8 cellular contexts compared by ENCODE assay signal in the genomic region with DNA sequence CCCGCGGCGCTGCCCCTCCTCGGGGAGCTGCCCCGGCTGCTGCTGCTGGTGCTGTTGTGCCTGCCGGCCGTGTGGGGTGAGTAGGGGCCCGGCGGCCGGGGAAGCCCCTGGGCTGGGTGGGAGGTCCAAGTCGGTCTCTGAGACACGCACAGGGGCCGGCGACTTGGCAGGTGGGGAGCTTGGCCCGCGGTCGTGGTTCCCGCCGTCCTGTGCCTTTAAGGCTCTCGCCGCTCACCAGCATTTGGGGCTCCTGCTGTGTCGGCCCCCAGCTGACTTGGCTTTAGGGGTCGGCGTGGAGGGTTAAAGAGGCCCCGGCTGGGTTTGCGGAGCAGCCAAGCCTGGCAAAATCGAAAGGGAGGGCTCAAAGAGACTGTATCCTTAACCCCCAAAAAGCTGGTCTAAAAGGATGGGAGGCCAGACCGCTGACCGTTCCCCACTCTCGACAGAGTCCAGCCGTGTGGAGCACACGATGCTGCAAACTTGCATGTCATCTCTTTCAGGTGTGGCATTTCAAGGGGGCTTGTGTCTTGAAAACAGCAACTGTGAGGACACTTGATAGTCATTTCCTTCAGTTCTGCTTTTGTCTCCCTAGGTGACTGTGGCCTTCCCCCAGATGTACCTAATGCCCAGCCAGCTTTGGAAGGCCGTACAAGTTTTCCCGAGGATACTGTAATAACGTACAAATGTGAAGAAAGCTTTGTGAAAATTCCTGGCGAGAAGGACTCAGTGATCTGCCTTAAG. TPM values are rescaled to one million over a fixed set of nuclear protein-coding genes. Genes with fewer than 3 reads are reported as not detected.
DNase-seq lines count a peak whose midpoint lies in the region; ATAC-seq and TF ChIP-seq lines count a peak whose summit lies in the region.

No MANE protein-coding gene starts in this region.

- peak overlapping the region; percentile 77 for H2AFZ ChIP-seq in GM23248
- H2AFZ ChIP-seq in PC-3 (ENCODE audit: low read length) = no peak overlapping the region; the same call in 1 of the 2 replicates

- BruUV-seq in Caco-2 (replicated peaks; lab: Mats Ljungman, UMichigan) (no TSS peak), PC-3 (replicated peaks; lab: Mats Ljungman, UMichigan) (TSS peak; percentile 49)

- H3K79me2 ChIP-seq in GM23248 (ENCODE audit: insufficient read depth) = 0 out of 2 replicates have a peak, but pooled peaks cover 14% of the 10 kb centered on the region
- H3K79me2 ChIP-seq in PC-3 (ENCODE audit: low read length) = peaks cover 24% of the 10 kb centered on the region

- H3K4me3 ChIP-seq in Caco-2 (ENCODE audit: low read depth, low read length) (peak overlapping the region; percentile 80), GM23248 (peak overlapping the region; percentile 77), PC-3 (ENCODE audit: low read length) (peak overlapping the region; percentile 77), lower lobe of right lung (peak overlapping the region; percentile 71), transverse colon (peak overlapping the region; percentile 78 to 87 (median 83))

- H3K4me2 ChIP-seq in GM23248 (ENCODE audit: unreplicated experiment) (peak overlapping the region; percentile 82), PC-3 (ENCODE audit: low read length) (peak overlapping the region; percentile 82)

- DNase-seq in Caco-2 (peak in 1 of 2 experiments; percentile 13), GM23248 (peak; percentile 41), PC-3 (peak; percentile 51), lower lobe of right lung (no peak), transverse colon (no peak)

- CTCF ChIA-PET in Caco-2 (lab: Charles Lee) = interaction anchor here (0.5 to 1.3 kb wide), 7 partner anchors 81 to 1664 kb away, joined by 3 to 7 read pairs (median 4); a partner anchor contains a TSS
- CTCF ChIA-PET in PC-3 (lab: Charles Lee) = interaction anchor here (0.5 to 1.5 kb wide), 16 partner anchors 10 to 709 kb away, joined by 3 to 20 read pairs (median 4); no protein-coding TSS in a partner anchor

- no peak for TF ChIP-seq CTCF in Caco-2 (IDR thresholded peaks at IDR 0.05; ENCODE audit: insufficient read depth in 1 of 2, low read depth in 1 of 2, low read length in 1 of 2, severe bottlenecking in 1 of 2, unreplicated experiment in 1 of 2)
- no peak for TF ChIP-seq CTCF in PC-3 (conservative IDR thresholded peaks at IDR 0.05; ENCODE audit: low read depth, low read length)
- no peak for TF ChIP-seq CTCF in lower lobe of right lung (IDR thresholded peaks at IDR 0.05)
- no peak for TF ChIP-seq CTCF in transverse colon (IDR thresholded peaks at IDR 0.05)

- 0 out of 2 replicates have a peak, but pooled peaks cover 1% of the 10 kb centered on the region for H3K36me3 ChIP-seq in Caco-2 (ENCODE audit: control insufficient read depth, insufficient read depth, low read length)
- H3K36me3 ChIP-seq in GM23248 (ENCODE audit: low read depth) = peaks cover 22% of the 10 kb centered on the region
- H3K36me3 ChIP-seq in PC-3 (ENCODE audit: low read depth, low read length) = peaks cover 45% of the 10 kb centered on the region
- H3K36me3 ChIP-seq in lower lobe of right lung = peaks cover 30% of the 10 kb centered on the region
- peaks cover 0 to 17% (median 4%) of the 10 kb centered on the region in 4 donors for H3K36me3 ChIP-seq in transverse colon

- H3K9ac ChIP-seq in GM23248 = peak overlapping the region; percentile 94
- peak overlapping the region; percentile 97 for H3K9ac ChIP-seq in PC-3 (ENCODE audit: low read length)

- H3K9me3 Mint-ChIP-seq in Caco-2 (ENCODE audit: unreplicated experiment) = no peaks in the 10 kb centered on the region

- H3F3A ChIP-seq in GM23248 (ENCODE audit: insufficient read depth) = no peaks in the 10 kb centered on the region
- no peaks in the 10 kb centered on the region for H3F3A ChIP-seq in PC-3 (ENCODE audit: low read length, unreplicated experiment)

- H3K9me2 ChIP-seq in GM23248 (ENCODE audit: insufficient read depth) = no peaks in the 10 kb centered on the region
- no peaks in the 10 kb centered on the region for H3K9me2 ChIP-seq in PC-3 (replicated peaks; ENCODE audit: low read length)

- no peaks in the 10 kb centered on the region for H3K27me3 ChIP-seq in Caco-2 (replicated peaks; ENCODE audit: control insufficient read depth, insufficient read depth, low read length)
- no peaks in the 10 kb centered on the region for H3K27me3 ChIP-seq in GM23248 (replicated peaks; ENCODE audit: insufficient read depth)
- H3K27me3 ChIP-seq in PC-3 (ENCODE audit: low read length) = no peaks in the 10 kb centered on the region
- no peaks in the 10 kb centered on the region for H3K27me3 ChIP-seq in lower lobe of right lung (ENCODE audit: low read depth)
- no peaks in the 10 kb centered on the region for H3K27me3 ChIP-seq in transverse colon

- H3K9me3 ChIP-seq in Caco-2 (no peaks in the 10 kb centered on the region), GM23248 (ENCODE audit: low read depth) (no peaks in the 10 kb centered on the region), PC-3 (ENCODE audit: low read length) (no peaks in the 10 kb centered on the region), lower lobe of right lung (no peaks in the 10 kb centered on the region), transverse colon (no peaks in the 10 kb centered on the region)

- peak overlapping the region; percentile 83 for H3K4me3 Mint-ChIP-seq in Caco-2 (ENCODE audit: unreplicated experiment)

- TF ChIP-seq EP300 in transverse colon (IDR thresholded peaks at IDR 0.05; ENCODE audit: low read depth) = no peak

- POLR2A ChIA-PET in Caco-2 (lab: Charles Lee) = interaction anchor here (0.9 to 1.7 kb wide), 7 partner anchors 31 to 290 kb away, joined by 5 to 21 read pairs (median 11); a partner anchor contains a TSS
- POLR2A ChIA-PET in PC-3 (lab: Charles Lee; ENCODE audit: unreplicated experiment) = interaction anchor here (0.6 to 1.3 kb wide), 8 partner anchors 15 to 684 kb away, joined by 3 to 11 read pairs (median 7); no protein-coding TSS in a partner anchor

- peak; percentile 2 for ATAC-seq in PC-3
- ATAC-seq in lower lobe of right lung = peak; percentile 28
- ATAC-seq in GM18868 (IDR thresholded peaks at IDR 0.05; ENCODE audit: unreplicated experiment) = no peak
- no peak for ATAC-seq in HG03432 (IDR thresholded peaks at IDR 0.05; ENCODE audit: unreplicated experiment)

- TF ChIP-seq POLR2A in transverse colon (IDR thresholded peaks at IDR 0.05) = peak; percentile 28

- peak overlapping the region; percentile 68 for H3K27ac ChIP-seq in GM23248
- peak overlapping the region; percentile 88 for H3K27ac ChIP-seq in PC-3 (ENCODE audit: low read length)
- H3K27ac ChIP-seq in cingulate gyrus (ENCODE audit: low read depth, low read length) = peak overlapping the region; percentile 95
- H3K27ac ChIP-seq in lower lobe of right lung = peak overlapping the region; percentile 98
- peak overlapping the region; percentile 90 to 97 (median 95) for H3K27ac ChIP-seq in transverse colon

- H3K27ac Mint-ChIP-seq in Caco-2 (ENCODE audit: unreplicated experiment) = peak overlapping the region; percentile 95

- intact Hi-C loops in Caco-2 (cut with micrococcal nuclease; ENCODE audit: unreplicated experiment) (loop anchor here (1.0 kb wide), 3 partner anchors 81 to 269 kb away; a partner anchor contains a TSS), PC-3 (cut with micrococcal nuclease) (loop anchor here (1.0 to 5.0 kb wide), 13 partner anchors 17 to 295 kb away; a partner anchor contains a TSS), lower lobe of right lung (cut with DNase I) (no loop called here), transverse colon (cut with DNase I; ENCODE audit: low total_unique reads) (no loop called here)

- H3K27me3 Mint-ChIP-seq in Caco-2 (ENCODE audit: insufficient read depth, unreplicated experiment) = no peaks in the 10 kb centered on the region

- H3K36me3 Mint-ChIP-seq in Caco-2 (ENCODE audit: insufficient read depth, unreplicated experiment) = peaks cover 52% of the 10 kb centered on the region

- H3K4me1 ChIP-seq in Caco-2 (peaks cover 33% of the 10 kb centered on the region), GM23248 (ENCODE audit: insufficient read depth) (peaks cover 4% of the 10 kb centered on the region; the same call in 1 of the 2 replicates), PC-3 (ENCODE audit: insufficient read depth, low read length) (peaks cover 36% of the 10 kb centered on the region), lower lobe of right lung (peaks cover 39% of the 10 kb centered on the region), transverse colon (peaks cover 0 to 29% (median 14%) of the 10 kb centered on the region in 4 donors)

- peaks cover 11% of the 10 kb centered on the region for H3K4me1 Mint-ChIP-seq in Caco-2 (ENCODE audit: low read depth, unreplicated experiment)

- 1 to 3% methylated on average over 29 of the region's 36 CpGs for WGBS in GM23248 (ENCODE audit: low coverage in 1 of 2, low lambda C conversion rate in 2 of 2, missing lambda C conversion rate in 2 of 2), 2 experiments
- 2% methylated on average over 33 of the region's 36 CpGs; no CpG with 5 or more reads in 1 of the 2 donors for WGBS in transverse colon (ENCODE audit: low coverage in 1 of 2), 2 donors

- H4K20me1 ChIP-seq in GM23248 (ENCODE audit: insufficient read depth) (no peaks in the 10 kb centered on the region), PC-3 (ENCODE audit: low read length) (peaks cover 48% of the 10 kb centered on the region)

- in situ Hi-C loops in GM23248 (cut with MboI) = no loop called here
- in situ Hi-C loops in transverse colon (cut with MboI; ENCODE audit: low pct_ligation_motif_present in 1 of 4, low pct_unique_long_range_greater_than_20kb in 1 of 4, low sequenced_read_pairs in 3 of 4) = no loop called here

RNA-seq across cellular contexts. Expression of a gene that starts 0.5 kb away (rescaled TPM):
- total RNA-seq in Caco-2 (2022) (195 and 197 TPM in 2 replicates), PC-3 (2014; rRNA removed) (101 and 108 TPM in 2 replicates), lower lobe of right lung (356 TPM), transverse colon (10 to 100 TPM in 3 of 4 donors, 1 to 10 TPM in 1; 8.0 to 75.4 (median 40.1) TPM)
- 39.2 and 54.7 TPM in 2 replicates for total RNA-seq in GM23248 (2014; rRNA removed; shearing (Covaris generic))
- 52.8 and 54.8 TPM in 2 replicates for polyA plus RNA-seq in GM23248 (2016; fragmentation: Nextera tagmentation; extraction: Ambion mirVana)

Comparison
In these comparisons a context has a peak if more than half of its experiments do, and no peak if none do; other contexts are left out.
1. DNase-seq: peak in GM23248 (single experiment) and PC-3 (single experiment); none in lower lobe of right lung (single experiment) and transverse colon (single experiment).
2. ATAC-seq: peak in PC-3 (single experiment) and lower lobe of right lung (2 of 2); none in GM18868 (single experiment) and HG03432 (single experiment).
3. intact Hi-C loops: an anchor here in Caco-2 (1.0 kb wide) and PC-3 (1.0 to 5.0 kb wide); none called in lower lobe of right lung and transverse colon.
4. Peak in every context shown above with its lines, with median percentiles within 50 percentile points of each other: H3K4me3 ChIP-seq and H3K27ac ChIP-seq.